In genomic region chr9:131101207-131101964, GRCh38 we compare ENCODE assay signal across 17 cellular contexts. TPM values are rescaled to one million over a fixed set of nuclear protein-coding genes. Genes with fewer than 3 reads are reported as not detected.
DNase-seq lines count a peak whose midpoint lies in the region; ATAC-seq and TF ChIP-seq lines count a peak whose summit lies in the region.
"Had no signal": no experiment of that assay in that cellular context is flagged by ENCODE, and none has a peak within 500 bp of the region (broad histone marks: within the 10 kb centered on the region; RNA-seq: fewer than 3 reads in every experiment).

No MANE protein-coding gene starts in this region.

- H3K4me3 ChIP-seq in cardiac muscle cell (no peak overlapping the region), thyroid gland (replicated peaks in 1 of 3) (no peak overlapping the region)

- no peak for TF ChIP-seq CTCF in cardiac muscle cell (IDR thresholded peaks at IDR 0.05; ENCODE audit: low read depth, low read length)
- TF ChIP-seq CTCF in thyroid gland (IDR thresholded peaks at IDR 0.05) = no peak
- no peak for TF ChIP-seq CTCF in GM13977 (IDR thresholded peaks at IDR 0.05; ENCODE audit: extremely low read depth, insufficient read depth, missing control alignments)
- TF ChIP-seq CTCF in foreskin keratinocyte (conservative IDR thresholded peaks at IDR 0.05) = no peak

- H3K9me3 ChIP-seq in cardiac muscle cell (ENCODE audit: low read depth) (no peaks in the 10 kb centered on the region), thyroid gland (no peaks in the 10 kb centered on the region)

- peaks cover 3% of the 10 kb centered on the region for H3K4me1 ChIP-seq in cardiac muscle cell (ENCODE audit: low read depth)
- peaks cover 56% of the 10 kb centered on the region in 2 donors for H3K4me1 ChIP-seq in thyroid gland
- no peaks in the 10 kb centered on the region for H3K4me1 ChIP-seq in foreskin keratinocyte

- no peak for ATAC-seq in left cardiac atrium
- ATAC-seq in foreskin keratinocyte = no peak

- 81 to 83% methylated on average over 11 of the region's 11 CpGs for WGBS in thyroid gland, 2 donors

- intact Hi-C loops in left cardiac atrium (cut with DNase I) (no loop called here), thyroid gland (cut with DNase I) (no loop called here)

- no peak for TF ChIP-seq POLR2A in thyroid gland (IDR thresholded peaks at IDR 0.05)

- H3K27me3 ChIP-seq in cardiac muscle cell (no peaks in the 10 kb centered on the region), thyroid gland (no peaks in the 10 kb centered on the region), foreskin keratinocyte (peaks cover 12% of the 10 kb centered on the region)

- DNase-seq in cardiac muscle cell (ENCODE audit: low read depth in 1 of 2, low spot score in 1 of 2) (no peak), left cardiac atrium (no peak), RPMI8226 (peak; percentile 27), kidney tubule cell (ENCODE audit: low spot score) (peak; percentile 53), thyroid gland (peak; percentile 64 to 66), GM13977 (ENCODE audit: low spot score) (no peak), foreskin keratinocyte (no peak)
- no peak for DNase-seq in stimulated activated CD4-positive, alpha-beta T cell treated with anti-CD3 and anti-CD28 coated beads, Interleukin-4, amount 100 ng/mL, for 24 hours
- DNase-seq: C1 segment of cervical spinal cord, GF-D8, IMR-90, Kasumi-1, MM.1S, NCI-H1092 treated with DMSO at 0.1 percent for 48 hours, NCI-H2227 treated with DMSO at 0.1 percent for 48 hours, NCI-H524, SHP77 treated with DMSO at 0.1 percent for 48 hours had no signal

- in situ Hi-C loops in GM13977 (cut with MboI; ENCODE audit: low pct_unique_long_range_greater_than_20kb, low sequenced_read_pairs, unreplicated experiment) = no loop called here

- H3K36me3 ChIP-seq in cardiac muscle cell (no peaks in the 10 kb centered on the region), thyroid gland (no peaks in the 10 kb centered on the region)

- peak overlapping the region; percentile 54 for H3K27ac ChIP-seq in cardiac muscle cell
- peak overlapping the region; percentile 94 to 99 (median 95) for H3K27ac ChIP-seq in thyroid gland
- no peak overlapping the region for H3K27ac ChIP-seq in foreskin keratinocyte

RNA-seq across cellular contexts. Expression of gene AIF1L, which starts 5.1 kb away (rescaled TPM):
- total RNA-seq in cardiac muscle cell (14.2 and 14.3 TPM in 2 replicates), left cardiac atrium (10 to 100 TPM; 22.0 to 31.1 TPM), thyroid gland (100 to 1,000 TPM in 1 of 4 donors, 10 to 100 TPM in 3; 43.0 to 114 (median 87.9) TPM), foreskin keratinocyte (4.4 and 4.9 TPM in 2 replicates)
- polyA plus RNA-seq in cardiac muscle cell (18.8 and 25.9 TPM in 2 replicates), foreskin keratinocyte (3.8 and 4.1 TPM in 2 replicates)

RNA-seq across cellular contexts. Expression of gene NUP214, which starts 24.0 kb away (rescaled TPM):
- total RNA-seq in cardiac muscle cell (18.7 and 29.0 TPM in 2 replicates), left cardiac atrium (10 to 100 TPM; 29.0 to 30.8 TPM), thyroid gland (10 to 100 TPM; 27.3 to 59.2 (median 46.6) TPM), foreskin keratinocyte (25.1 and 26.8 TPM in 2 replicates)
- polyA plus RNA-seq in cardiac muscle cell (14.7 and 15.9 TPM in 2 replicates), foreskin keratinocyte (14.4 and 15.5 TPM in 2 replicates)

Comparison
In these comparisons a context has a peak if more than half of its experiments do, and no peak if none do; other contexts are left out.
1. DNase-seq: peak in RPMI8226 (single experiment), kidney tubule cell (single experiment) and thyroid gland (2 of 2); none in cardiac muscle cell (0 of 2), left cardiac atrium (single experiment), stimulated activated CD4-positive, alpha-beta T cell treated with anti-CD3 and anti-CD28 coated beads, Interleukin-4, amount 100 ng/mL, for 24 hours (single experiment), GM13977 (single experiment) and foreskin keratinocyte (0 of 2).